Comparison of ENCODE assay signal across 11 cellular contexts in genomic region chr7:2639994-2640830, GRCh38. TPM values are rescaled to one million over a fixed set of nuclear protein-coding genes. Genes with fewer than 3 reads are reported as not detected.
DNase-seq lines count a peak whose midpoint lies in the region; ATAC-seq, FAIRE-seq and TF ChIP-seq lines count a peak whose summit lies in the region.
"Had no signal": no experiment of that assay in that cellular context is flagged by ENCODE, and none has a peak within 500 bp of the region (broad histone marks: within the 10 kb centered on the region; RNA-seq: fewer than 3 reads in every experiment).

No MANE protein-coding gene starts in this region.

- H3K36me3 ChIP-seq in RWPE2 (ENCODE audit: low read depth) (no peaks in the 10 kb centered on the region), gastroesophageal sphincter (no peaks in the 10 kb centered on the region), psoas muscle (ENCODE audit: insufficient read depth in 1 of 2, low read depth in 1 of 2) (no peaks in the 10 kb centered on the region)
- H3K36me3 ChIP-seq: brain microvascular endothelial cell had no signal

- no peak overlapping the region for H3K27ac Mint-ChIP-seq in activated naive CD4-positive, alpha-beta T cell treated with anti-CD3 and anti-CD28 coated beads, Interleukin-2, amount 10 ng/mL, durations not matched to agents 7 days and 5 days

- H3K27ac ChIP-seq in RWPE2 (ENCODE audit: poor library complexity, severe bottlenecking): peak overlapping the region; percentile 43
- peak overlapping the region in 3 of 4 donors; percentile 75 to 86 (median 81) for H3K27ac ChIP-seq in gastroesophageal sphincter
- H3K27ac ChIP-seq in psoas muscle: peak overlapping the region; percentile 72

- H3K4me3 Mint-ChIP-seq in activated naive CD4-positive, alpha-beta T cell treated with anti-CD3 and anti-CD28 coated beads, Interleukin-2, amount 10 ng/mL, durations not matched to agents 7 days and 5 days: no peak overlapping the region

- ATAC-seq in RWPE2 (ENCODE audit: low read depth) (peak; percentile 13; the same call in 1 of the 3 replicates), gastroesophageal sphincter (no peak), psoas muscle (no peak), HG03520 (IDR thresholded peaks at IDR 0.05; ENCODE audit: unreplicated experiment) (no peak)

- WGBS in gastroesophageal sphincter (ENCODE audit: low coverage in 1 of 2), 2 donors: no CpG with 5 or more reads among the region's 38 CpGs
- WGBS in psoas muscle, 3 donors: 74 to 82% (median 74%) methylated on average over 38 of the region's 38 CpGs

- no peaks in the 10 kb centered on the region for H3K27me3 ChIP-seq in RWPE2 (ENCODE audit: insufficient read depth, poor library complexity, severe bottlenecking)
- H3K27me3 ChIP-seq in gastroesophageal sphincter: no peaks in the 10 kb centered on the region
- no peaks in the 10 kb centered on the region for H3K27me3 ChIP-seq in psoas muscle (ENCODE audit: insufficient read depth in 3 of 3, low read length in 2 of 3)
- H3K27me3 ChIP-seq: brain microvascular endothelial cell had no signal

- peaks cover 10% of the 10 kb centered on the region for H3K4me1 Mint-ChIP-seq in activated naive CD4-positive, alpha-beta T cell treated with anti-CD3 and anti-CD28 coated beads, Interleukin-2, amount 10 ng/mL, durations not matched to agents 7 days and 5 days

- FAIRE-seq in GM12891 (lab: Jason Lieb, UNC): peak; percentile 26

- no peak for TF ChIP-seq POLR2A in GM12891 (IDR thresholded peaks at IDR 0.05; ENCODE audit: low read depth, low read length)
- no peak for TF ChIP-seq POLR2A in gastroesophageal sphincter (IDR thresholded peaks at IDR 0.05)

- intact Hi-C loops in psoas muscle (cut with DNase I): no loop called here

- H3K4me3 ChIP-seq in RWPE2 (ENCODE audit: severe bottlenecking): no peak overlapping the region
- no peak overlapping the region for H3K4me3 ChIP-seq in gastroesophageal sphincter
- no peak overlapping the region for H3K4me3 ChIP-seq in psoas muscle

- no peaks in the 10 kb centered on the region for H3K36me3 Mint-ChIP-seq in activated naive CD4-positive, alpha-beta T cell treated with anti-CD3 and anti-CD28 coated beads, Interleukin-2, amount 10 ng/mL, durations not matched to agents 7 days and 5 days

- CTCF ChIA-PET in activated naive CD4-positive, alpha-beta T cell treated with anti-CD3 and anti-CD28 coated beads, Interleukin-2, amount 10 ng/mL, durations not matched to agents 7 days and 5 days (lab: Charles Lee): no interaction called here

- no peak for DNase-seq in GM12891 (ENCODE audit: insufficient read length, low spot score)
- no peak for DNase-seq in RWPE2 (ENCODE audit: low spot score)
- DNase-seq in psoas muscle: peak in 1 of 2 donors; percentile 39
- no peak for DNase-seq in activated naive CD4-positive, alpha-beta T cell treated with anti-CD3 and anti-CD28 coated beads, Interleukin-2, amount 10 ng/mL, durations not matched to agents 7 days and 5 days
- DNase-seq in HuH-7 (ENCODE audit: low spot score): no peak
- DNase-seq in 8988T: no peak
- DNase-seq: brain microvascular endothelial cell, hippocampal formation, NCI-H187 had no signal

- TF ChIP-seq EP300 in gastroesophageal sphincter (IDR thresholded peaks at IDR 0.05): no peak

- H3K4me1 ChIP-seq in RWPE2 (ENCODE audit: insufficient read depth, poor library complexity, severe bottlenecking): peaks cover 6% of the 10 kb centered on the region
- peaks cover 0 to 90% (median 38%) of the 10 kb centered on the region in 3 donors for H3K4me1 ChIP-seq in gastroesophageal sphincter
- H3K4me1 ChIP-seq in psoas muscle: peaks cover 44% of the 10 kb centered on the region

- TF ChIP-seq CTCF in RWPE2 (IDR thresholded peaks at IDR 0.05; ENCODE audit: poor library complexity, severe bottlenecking) (no peak), gastroesophageal sphincter (IDR thresholded peaks at IDR 0.05) (no peak), psoas muscle (IDR thresholded peaks at IDR 0.05) (no peak)

- H3K9me3 ChIP-seq in RWPE2 (ENCODE audit: severe bottlenecking): no peaks in the 10 kb centered on the region
- H3K9me3 ChIP-seq in gastroesophageal sphincter: no peaks in the 10 kb centered on the region
- H3K9me3 ChIP-seq in psoas muscle: no peaks in the 10 kb centered on the region

- no peaks in the 10 kb centered on the region for H3K27me3 Mint-ChIP-seq in activated naive CD4-positive, alpha-beta T cell treated with anti-CD3 and anti-CD28 coated beads, Interleukin-2, amount 10 ng/mL, durations not matched to agents 7 days and 5 days

- H3K9me3 Mint-ChIP-seq in activated naive CD4-positive, alpha-beta T cell treated with anti-CD3 and anti-CD28 coated beads, Interleukin-2, amount 10 ng/mL, durations not matched to agents 7 days and 5 days: no peaks in the 10 kb centered on the region

TF ChIP-seq in GM12891, 5 proteins besides CTCF, POLR2A, EP300 and RAD21:
- TF ChIP-seq POU2F2 (IDR thresholded peaks at IDR 0.05; ENCODE audit: low read depth, low read length) (no peak), SPI1 (IDR thresholded peaks at IDR 0.05; ENCODE audit: low read depth, low read length) (no peak), PAX5 (IDR thresholded peaks at IDR 0.05; ENCODE audit: insufficient read depth, low read length, severe bottlenecking) (no peak), POLR2AphosphoS5 (IDR thresholded peaks at IDR 0.05; ENCODE audit: low read depth, low read length) (no peak), TAF1 (IDR thresholded peaks at IDR 0.05; ENCODE audit: low read depth, low read length) (no peak)

RNA-seq across cellular contexts. Expression of gene TTYH3, which starts 8.4 kb away (rescaled TPM):
- polyA plus RNA-seq in GM12891 (2012; ENCODE audit: low read depth, missing spikeins): 23.3 TPM
- total RNA-seq in gastroesophageal sphincter (10 to 100 TPM; 11.2 to 29.8 (median 16.9) TPM), psoas muscle (10 to 100 TPM in 1 of 4 donors, 1 to 10 TPM in 3; 6.5 to 11.3 (median 7.1) TPM)
- 1 to 10 TPM; 1.3 to 2.4 (median 1.9) TPM for polyA plus RNA-seq in psoas muscle

RNA-seq across cellular contexts. Expression of gene AMZ1, which starts 47.8 kb away (rescaled TPM):
- 1.0 TPM for polyA plus RNA-seq in GM12891 (2012; ENCODE audit: low read depth, missing spikeins)
- total RNA-seq in gastroesophageal sphincter: under 1 TPM; 0.12 to 0.62 (median 0.32) TPM
- not detected for total RNA-seq in psoas muscle
- under 1 TPM in 1 of 3 donors, not detected in 2; 0.03 TPM for polyA plus RNA-seq in psoas muscle
